In genomic region chr6:83592770-83593394, GRCh38 we compare ENCODE assay signal across 8 cellular contexts.
DNase-seq lines count a peak whose midpoint lies in the region; ATAC-seq and TF ChIP-seq lines count a peak whose summit lies in the region.

No MANE protein-coding gene starts in this region.

- H3K27me3 ChIP-seq in GM06990 (replicated peaks; ENCODE audit: control insufficient read depth, insufficient read depth, low read length) (no peaks in the 10 kb centered on the region), left lung (no peaks in the 10 kb centered on the region)

- no peak overlapping the region for H3K27ac ChIP-seq in left lung

- ATAC-seq in GM21390 (IDR thresholded peaks at IDR 0.05; ENCODE audit: unreplicated experiment) (peak; percentile 96), HG03460 (IDR thresholded peaks at IDR 0.05; ENCODE audit: unreplicated experiment) (peak; percentile 89), left lung (peak; percentile 63), Right ventricle myocardium inferior (no peak)

- H3K4me1 ChIP-seq in left lung: peaks cover 0 to 3% of the 10 kb centered on the region in 2 donors

- peak; percentile 88 for TF ChIP-seq CTCF in GM06990 (IDR thresholded peaks at IDR 0.05; ENCODE audit: insufficient read depth, low read length, poor library complexity, severe bottlenecking)
- TF ChIP-seq CTCF in left lung (IDR thresholded peaks at IDR 0.05): peak; percentile 10 to 27

- H3K36me3 ChIP-seq in GM06990 (ENCODE audit: control insufficient read depth, insufficient read depth, low read length) (no peaks in the 10 kb centered on the region), left lung (no peaks in the 10 kb centered on the region)

- intact Hi-C loops in left lung (cut with DNase I): no loop called here
- intact Hi-C loops in Right ventricle myocardium inferior (cut with DNase I): no loop called here

- no peaks in the 10 kb centered on the region for H3K9me3 ChIP-seq in left lung

- DNase-seq in GM06990 (ENCODE audit: extremely low read depth, insufficient read length) (no peak), SKM-1 treated with dmso at 0.1 percent for 144 hours (lab: John Stamatoyannopoulos, UW; ENCODE audit: unreplicated experiment) (peak; percentile 62), left lung (no peak), UCSD-AML1 (lab: John Stamatoyannopoulos, UW; ENCODE audit: unreplicated experiment) (no peak), hippocampal formation (lab: John Stamatoyannopoulos, UW) (no peak), Right ventricle myocardium inferior (ENCODE audit: missing footprints) (no peak)

- H3K4me3 ChIP-seq in GM06990 (replicated peaks; ENCODE audit: low read depth, low read length): no peak overlapping the region
- no peak overlapping the region for H3K4me3 ChIP-seq in left lung
